Comparison of ENCODE assay signal across 8 cellular contexts in genomic region chr6:79250107-79250514, GRCh38. TPM values are rescaled to one million over a fixed set of nuclear protein-coding genes. Genes with fewer than 3 reads are reported as not detected.
DNase-seq lines count a peak whose midpoint lies in the region; ATAC-seq and TF ChIP-seq lines count a peak whose summit lies in the region.

No MANE protein-coding gene starts in this region.

- peak; percentile 19 for TF ChIP-seq CTCF in GM10266 (IDR thresholded peaks at IDR 0.05; ENCODE audit: control insufficient read depth, insufficient read depth, low read depth, missing control alignments)
- TF ChIP-seq CTCF in heart right ventricle (IDR thresholded peaks at IDR 0.05) = peak in 6 of 9 donors; percentile 26 to 53 (median 34)

- no peaks in the 10 kb centered on the region for H3K27me3 Mint-ChIP-seq in activated T-helper 17 cell treated with anti-CD3 and anti-CD28 coated beads, Interleukin-2, amount 50 U/mL, for 72 hours

- no peak overlapping the region for H3K4me3 Mint-ChIP-seq in activated T-helper 17 cell treated with anti-CD3 and anti-CD28 coated beads, Interleukin-2, amount 50 U/mL, for 72 hours

- H3K4me1 Mint-ChIP-seq in activated T-helper 17 cell treated with anti-CD3 and anti-CD28 coated beads, Interleukin-2, amount 50 U/mL, for 72 hours = no peaks in the 10 kb centered on the region

- H3K9me3 Mint-ChIP-seq in activated T-helper 17 cell treated with anti-CD3 and anti-CD28 coated beads, Interleukin-2, amount 50 U/mL, for 72 hours = peaks cover 3% of the 10 kb centered on the region

- H3K27me3 ChIP-seq in heart right ventricle = no peaks in the 10 kb centered on the region

- ATAC-seq in GM19467 (IDR thresholded peaks at IDR 0.05; ENCODE audit: unreplicated experiment) (peak; percentile 49), HG03354 (IDR thresholded peaks at IDR 0.05; ENCODE audit: poor library complexity, severe bottlenecking, unreplicated experiment) (peak; percentile 65), heart right ventricle (peak; percentile 34 to 79 (median 72))
- ATAC-seq in activated T-helper 17 cell treated with anti-CD3 and anti-CD28 coated beads, Interleukin-2, amount 50 U/mL, for 72 hours (replicated peaks) = no peak

- H3K4me3 ChIP-seq in heart right ventricle = no peak overlapping the region

- peaks cover 0 to 11% (median 0%) of the 10 kb centered on the region in 11 donors for H3K9me3 ChIP-seq in heart right ventricle

- intact Hi-C loops in heart right ventricle (cut with DNase I) = no loop called here

- no peaks in the 10 kb centered on the region for H3K36me3 Mint-ChIP-seq in activated T-helper 17 cell treated with anti-CD3 and anti-CD28 coated beads, Interleukin-2, amount 50 U/mL, for 72 hours (ENCODE audit: low read depth)

- peaks cover 0 to 12% (median 0%) of the 10 kb centered on the region in 9 donors for H3K4me1 ChIP-seq in heart right ventricle

- H3K27ac ChIP-seq in heart right ventricle = no peak overlapping the region

- H3K36me3 ChIP-seq in heart right ventricle = no peaks in the 10 kb centered on the region

- 48 to 61% methylated on average over 2 of the region's 2 CpGs for WGBS in heart right ventricle, 2 donors

- no peak overlapping the region for H3K27ac Mint-ChIP-seq in activated T-helper 17 cell treated with anti-CD3 and anti-CD28 coated beads, Interleukin-2, amount 50 U/mL, for 72 hours

- peak; percentile 37 for DNase-seq in GM10266 (ENCODE audit: extremely low spot score)
- DNase-seq in heart right ventricle = no peak
- no peak for DNase-seq in stimulated activated CD4-positive, alpha-beta T cell treated with anti-CD3 and anti-CD28 coated beads, Interleukin-4, amount 100 ng/mL, for 1 hour
- DNase-seq in anterior cingulate cortex (lab: John Stamatoyannopoulos, UW) = no peak
- no peak for DNase-seq in stimulated activated CD4-positive, alpha-beta T cell treated with anti-CD3 and anti-CD28 coated beads, Interleukin-4, amount 100 ng/mL, for 4 hours

RNA-seq across cellular contexts. Expression of gene HMGN3, which starts 15.6 kb away (rescaled TPM):
- 100 to 1,000 TPM; 105 to 180 (median 137) TPM for total RNA-seq in heart right ventricle
- 100 to 1,000 TPM in 1 of 2 donors, 10 to 100 TPM in 1; 81.6 to 205 TPM for polyA plus RNA-seq in heart right ventricle
- 10 to 100 TPM; 29.6 to 42.2 TPM for total RNA-seq in activated T-helper 17 cell treated with anti-CD3 and anti-CD28 coated beads, Interleukin-2, amount 50 U/mL, for 72 hours
